In genomic region chr1:154992721-154993571, GRCh38 we compare ENCODE assay signal across 6 cellular contexts. TPM values are rescaled to one million over a fixed set of nuclear protein-coding genes. Genes with fewer than 3 reads are reported as not detected.
DNase-seq lines count a peak whose midpoint lies in the region; ATAC-seq and TF ChIP-seq lines count a peak whose summit lies in the region.
"Had no signal": no experiment of that assay in that cellular context is flagged by ENCODE, and none has a peak within 500 bp of the region (broad histone marks: within the 10 kb centered on the region; RNA-seq: fewer than 3 reads in every experiment).

No MANE protein-coding gene starts in this region.

- H3K27me3 ChIP-seq in trophoblast cell (ENCODE audit: insufficient read depth, low read length) = no peaks in the 10 kb centered on the region

- no peak overlapping the region for H3K23ac ChIP-seq in trophoblast cell (ENCODE audit: low read length)

- no peak overlapping the region for H4K12ac ChIP-seq in trophoblast cell (ENCODE audit: low read depth, low read length)

- H3K36me3 ChIP-seq in mucosa of descending colon (ENCODE audit: low read depth) (no peaks in the 10 kb centered on the region), trophoblast cell (ENCODE audit: control insufficient read depth in 1 of 2, insufficient read depth in 2 of 2, low read length in 2 of 2) (peaks cover 20 to 30% of the 10 kb centered on the region in 2 experiments)

- H3K9me3 ChIP-seq in mucosa of descending colon (no peaks in the 10 kb centered on the region), trophoblast cell (ENCODE audit: insufficient read depth, low read depth, low read length) (no peaks in the 10 kb centered on the region)

- no peak overlapping the region for H3K4me3 Mint-ChIP-seq in HFFc6

- no peak overlapping the region for H2AFZ ChIP-seq in trophoblast cell (ENCODE audit: insufficient read depth, low read length, poor library complexity)

- ATAC-seq in mucosa of descending colon (peak; percentile 30), HG03135 (IDR thresholded peaks at IDR 0.05; ENCODE audit: unreplicated experiment) (no peak)

- no peaks in the 10 kb centered on the region for H3K79me1 ChIP-seq in trophoblast cell (ENCODE audit: low read length)

- no peak overlapping the region for H2BK120ac ChIP-seq in trophoblast cell (ENCODE audit: insufficient read depth, low read length, poor library complexity)

- H3K4ac ChIP-seq in trophoblast cell (ENCODE audit: low read depth, low read length) = no peak overlapping the region

- TF ChIP-seq CTCF in HFFc6 (IDR thresholded peaks at IDR 0.05) = peak; percentile 56
- no peak for TF ChIP-seq CTCF in mucosa of descending colon (IDR thresholded peaks at IDR 0.05)

- no peak overlapping the region for H2BK5ac ChIP-seq in trophoblast cell (ENCODE audit: low read depth, low read length, poor library complexity)

- H3K4me3 ChIP-seq in mucosa of descending colon = no peak overlapping the region
- H3K4me3 ChIP-seq in trophoblast cell (ENCODE audit: low read depth, low read length) = no peak overlapping the region

- peaks cover 18% of the 10 kb centered on the region for H3K4me1 Mint-ChIP-seq in HFFc6 (ENCODE audit: low read depth)

- no peaks in the 10 kb centered on the region for H3K36me3 Mint-ChIP-seq in HFFc6 (ENCODE audit: low read depth)

- WGBS in trophoblast cell (ENCODE audit: extremely low coverage, insufficient coverage, insufficient read length) = 100% methylated on average over 1 of the region's 14 CpGs

- H2AK5ac ChIP-seq in trophoblast cell (ENCODE audit: low read length) = no peak overlapping the region

- H3K9me3 Mint-ChIP-seq in HFFc6 = no peaks in the 10 kb centered on the region

- no peak overlapping the region for H4K8ac ChIP-seq in trophoblast cell (ENCODE audit: low read depth, low read length)

- no peak overlapping the region for H3K9ac ChIP-seq in trophoblast cell (ENCODE audit: low read length)

- H3K27ac ChIP-seq in trophoblast cell (ENCODE audit: low read depth, low read length) = no peak overlapping the region

- no peak overlapping the region for H3K18ac ChIP-seq in trophoblast cell (ENCODE audit: low read length)

- H4K91ac ChIP-seq in trophoblast cell (ENCODE audit: low read depth, low read length) = no peak overlapping the region

- H3K27me3 Mint-ChIP-seq in HFFc6 (ENCODE audit: insufficient read depth) = peaks cover 4% of the 10 kb centered on the region

- intact Hi-C loops in mucosa of descending colon (cut with DNase I, micrococcal nuclease) = no loop called here

- H3K14ac ChIP-seq in trophoblast cell (ENCODE audit: low read length) = no peak overlapping the region

- H2BK12ac ChIP-seq in trophoblast cell (ENCODE audit: low read length) = no peak overlapping the region

- no peak overlapping the region for H3K4me2 ChIP-seq in trophoblast cell (ENCODE audit: low read length)

- peak overlapping the region; percentile 53; the same call in 1 of the 2 replicates for H3K27ac Mint-ChIP-seq in HFFc6

- H3K4me1 ChIP-seq in mucosa of descending colon (ENCODE audit: low read depth) = peaks cover 8% of the 10 kb centered on the region
- no peaks in the 10 kb centered on the region for H3K4me1 ChIP-seq in trophoblast cell (ENCODE audit: control insufficient read depth in 1 of 2, insufficient read depth in 2 of 2, low read length in 2 of 2)

- H3K79me2 ChIP-seq in trophoblast cell (ENCODE audit: control insufficient read depth, insufficient read depth, low read length, poor library complexity) = no peaks in the 10 kb centered on the region

- DNase-seq in HFFc6 (peak; percentile 18), SHP77 treated with DMSO at 0.1 percent for 48 hours (lab: John Stamatoyannopoulos, UW) (peak; percentile 34), mucosa of descending colon (peak in 2 of 3 donors; percentile 32 to 41), trophoblast cell (no peak)
- DNase-seq: stimulated activated CD4-positive, alpha-beta T cell treated with anti-CD3 and anti-CD28 coated beads, Interleukin-2, amount 100 ng/mL, for 48 hours had no signal

RNA-seq across cellular contexts. Expression of gene LENEP, which starts 0.4 kb away (rescaled TPM):
- total RNA-seq in HFFc6 (2021; fragmentation: NEBNext Ultra II Directional; extraction: Animal tissue kit (Norgen Biotek cat#: 25700)) = under 1 TPM in 1 of 6 experiments, not detected in 5; 0.46 TPM
- under 1 TPM in 2 of 3 donors, not detected in 1; 0.60 to 0.76 TPM for total RNA-seq in mucosa of descending colon
- polyA plus RNA-seq in trophoblast cell (2013) = not detected in 2 replicates

RNA-seq across cellular contexts. Expression of gene ZBTB7B, which starts 9.7 kb away (rescaled TPM):
- total RNA-seq in HFFc6 (2021; fragmentation: NEBNext Ultra II Directional; extraction: Animal tissue kit (Norgen Biotek cat#: 25700)) = 10 to 100 TPM; 31.1 to 37.1 (median 34.1) TPM
- total RNA-seq in mucosa of descending colon = 100 to 1,000 TPM; 175 to 313 (median 255) TPM
- 39.8 and 42.9 TPM in 2 replicates for polyA plus RNA-seq in trophoblast cell (2013)

RNA-seq across cellular contexts. Expression of gene FLAD1, which starts 9.8 kb away (rescaled TPM):
- total RNA-seq in HFFc6 (2021; fragmentation: NEBNext Ultra II Directional; extraction: Animal tissue kit (Norgen Biotek cat#: 25700)) = 10 to 100 TPM; 25.1 to 35.3 (median 29.6) TPM
- 10 to 100 TPM; 28.4 to 40.4 (median 31.2) TPM for total RNA-seq in mucosa of descending colon
- polyA plus RNA-seq in trophoblast cell (2013) = 27.3 and 32.2 TPM in 2 replicates

RNA-seq across cellular contexts. Expression of gene CKS1B, which starts 18.5 kb away (rescaled TPM):
- 100 to 1,000 TPM in 3 of 6 experiments, 10 to 100 TPM in 3; 52.7 to 111 (median 98.8) TPM for total RNA-seq in HFFc6 (2021; fragmentation: NEBNext Ultra II Directional; extraction: Animal tissue kit (Norgen Biotek cat#: 25700))
- total RNA-seq in mucosa of descending colon = 10 to 100 TPM; 26.8 to 52.4 (median 29.3) TPM
- polyA plus RNA-seq in trophoblast cell (2013) = 329 and 347 TPM in 2 replicates

RNA-seq across cellular contexts. Expression of gene SHC1, which starts 22.4 kb away (rescaled TPM):
- 100 to 1,000 TPM; 371 to 461 (median 401) TPM for total RNA-seq in HFFc6 (2021; fragmentation: NEBNext Ultra II Directional; extraction: Animal tissue kit (Norgen Biotek cat#: 25700))
- total RNA-seq in mucosa of descending colon = 100 to 1,000 TPM in 2 of 3 donors, 10 to 100 TPM in 1; 92.7 to 130 (median 122) TPM
- polyA plus RNA-seq in trophoblast cell (2013) = 145 and 150 TPM in 2 replicates

Comparison
In these comparisons a context has a peak if more than half of its experiments do, and no peak if none do; other contexts are left out.
1. DNase-seq: peak in HFFc6 (single experiment), SHP77 treated with DMSO at 0.1 percent for 48 hours (single experiment) and mucosa of descending colon (2 of 3); none in trophoblast cell (0 of 2).
2. RNA of gene ZBTB7B, which starts 9.7 kb away (total RNA-seq): 175 to 313 TPM in mucosa of descending colon; 31.1 to 37.1 TPM in HFFc6; every median in the first group is over 4 times any median in the second.